25 cellular contexts compared by ENCODE assay signal in genomic region chr20:33940701-33941100, GRCh38.
"Had no signal": no experiment of that assay in that cellular context is flagged by ENCODE, and none has a peak within 500 bp of the region (broad histone marks: within the 10 kb centered on the region; RNA-seq: fewer than 3 reads in every experiment).

No MANE protein-coding gene starts in this region.

- H3K9me3 ChIP-seq: breast epithelium, heart left ventricle, thoracic aorta, vagina had no signal

- DNase-seq: activated CD4-positive, alpha-beta T cell treated with anti-CD3 and anti-CD28 coated beads for 1 hour; activated CD4-positive, alpha-beta T cell treated with anti-CD3 and anti-CD28 coated beads, Interleukin-2, amount 10 ng/mL, durations not matched to agents 7 days and 5 days; activated CD8-positive, alpha-beta T cell treated with anti-CD3 and anti-CD28 coated beads for 36 hours; activated naive CD8-positive, alpha-beta T cell treated with anti-CD3 and anti-CD28 coated beads, Interleukin-2, amount 50 U/mL, for 24 hours; activated T-cell treated with anti-CD3 and anti-CD28 coated beads, Interleukin-2, amount 50 U/mL, for 48 hours; amygdala; central memory CD4-positive, alpha-beta T cell; endodermal cell; foreskin fibroblast; heart left ventricle; hypothalamus; immature natural killer cell; kidney; left colon; mammary epithelial cell; posterior cingulate gyrus; stimulated activated CD4-positive, alpha-beta T cell treated with anti-CD3 and anti-CD28 coated beads, Interleukin-12 subunit alpha, Interleukin-12 subunit beta, amount 100 ng/mL, for 4 hours; stimulated activated CD4-positive, alpha-beta T cell treated with anti-CD3 and anti-CD28 coated beads, Interleukin-4, amount 100 ng/mL, for 1 hour; stimulated activated naive CD8-positive, alpha-beta T cell treated with anti-CD3 and anti-CD28 coated beads, Interleukin-15, Interleukin-2, amounts not matched to agents 100 U/mL and 50 U/mL, for 24 hours had no signal

- H3K4me1 ChIP-seq: breast epithelium, heart left ventricle, vagina had no signal

- ATAC-seq: activated CD8-positive, alpha-beta T cell treated with anti-CD3 and anti-CD28 coated beads for 36 hours; activated naive CD8-positive, alpha-beta T cell treated with anti-CD3 and anti-CD28 coated beads, Interleukin-2, amount 50 U/mL, for 24 hours; esophagus mucosa; heart left ventricle; left colon; sciatic nerve; stimulated activated naive CD8-positive, alpha-beta T cell treated with anti-CD3 and anti-CD28 coated beads, Interleukin-15, Interleukin-2, amounts not matched to agents 100 U/mL and 50 U/mL, for 24 hours had no signal

- H3K27me3 ChIP-seq: breast epithelium, heart left ventricle, vagina had no signal

- H3K27ac ChIP-seq: breast epithelium, heart left ventricle, skin epidermis, thoracic aorta, vagina had no signal

- H3K4me3 ChIP-seq: breast epithelium, heart left ventricle, skin epidermis, thoracic aorta, vagina had no signal

- H3K36me3 ChIP-seq: breast epithelium, heart left ventricle, thoracic aorta, vagina had no signal
